In the genomic region with DNA sequence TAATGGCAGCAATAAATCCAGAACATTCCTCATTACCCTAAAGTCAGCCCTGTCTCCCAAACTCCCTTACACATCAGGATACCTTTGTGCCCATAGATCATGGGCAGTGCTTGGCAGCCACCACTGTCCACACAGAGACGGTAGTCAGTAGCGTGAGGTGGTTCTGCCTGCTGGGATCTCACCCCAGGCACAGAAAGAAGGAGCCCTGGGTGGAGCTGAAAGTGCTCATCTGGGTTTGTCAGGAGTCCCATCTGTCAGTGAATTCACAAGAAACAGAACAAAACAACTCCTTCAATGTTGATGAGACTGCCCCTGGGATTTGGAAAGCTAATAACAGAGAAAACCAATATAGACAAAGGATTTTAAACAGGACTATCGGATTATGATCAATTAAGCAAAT, we compare ENCODE assay signal across 26 cellular contexts.
DNase-seq lines count a peak whose midpoint lies in the region; ATAC-seq and TF ChIP-seq lines count a peak whose summit lies in the region.
"Had no signal": no experiment of that assay in that cellular context is flagged by ENCODE, and none has a peak within 500 bp of the region (broad histone marks: within the 10 kb centered on the region; RNA-seq: fewer than 3 reads in every experiment).

No MANE protein-coding gene starts in this region.

- H3K27ac ChIP-seq in thymus (ENCODE audit: low read depth) (peak overlapping the region; percentile 46), tibial nerve (no peak overlapping the region)
- H3K27ac ChIP-seq: BLaER1 treated with 17β-estradiol and CSF1 and Interleukin-3, amounts not matched to agents 10 nM and 100 nM; RWPE1 had no signal

- peaks cover 31% of the 10 kb centered on the region for H3K4me1 ChIP-seq in thymus (ENCODE audit: control insufficient read depth, insufficient read depth, low read length)
- no peaks in the 10 kb centered on the region for H3K4me1 ChIP-seq in tibial nerve
- H3K4me1 ChIP-seq: HAP-1 had no signal

- peaks cover 4% of the 10 kb centered on the region for H3K27me3 Mint-ChIP-seq in activated T-cell treated with anti-CD3 and anti-CD28 coated beads, Interleukin-2, amount 50 U/mL, for 4 hours (ENCODE audit: low read depth)
- peaks cover 12% of the 10 kb centered on the region for H3K27me3 Mint-ChIP-seq in activated T-cell treated with anti-CD3 and anti-CD28 coated beads, Interleukin-2, amount 50 U/mL, for 72 hours (ENCODE audit: low read depth)

- H3K9me3 Mint-ChIP-seq in activated T-cell treated with anti-CD3 and anti-CD28 coated beads, Interleukin-2, amount 50 U/mL, for 4 hours: no peaks in the 10 kb centered on the region
- H3K9me3 Mint-ChIP-seq in activated T-cell treated with anti-CD3 and anti-CD28 coated beads, Interleukin-2, amount 50 U/mL, for 72 hours: no peaks in the 10 kb centered on the region
- H3K9me3 Mint-ChIP-seq: CD4-positive, alpha-beta T cell; HFFc6 had no signal

- 63% methylated on average over 3 of the region's 3 CpGs for WGBS in thymus
- 66 to 92% methylated on average over 3 of the region's 3 CpGs for WGBS in tibial nerve, 2 donors

- TF ChIP-seq CTCF in tibial nerve (IDR thresholded peaks at IDR 0.05): no peak

- no peaks in the 10 kb centered on the region for H3K9me3 ChIP-seq in thymus (ENCODE audit: control insufficient read depth)
- H3K9me3 ChIP-seq in tibial nerve: no peaks in the 10 kb centered on the region
- H3K9me3 ChIP-seq: HAP-1, MG63 had no signal

- peaks cover 14% of the 10 kb centered on the region for H3K4me1 Mint-ChIP-seq in activated T-cell treated with anti-CD3 and anti-CD28 coated beads, Interleukin-2, amount 50 U/mL, for 4 hours (ENCODE audit: low read depth)
- H3K4me1 Mint-ChIP-seq in activated T-cell treated with anti-CD3 and anti-CD28 coated beads, Interleukin-2, amount 50 U/mL, for 72 hours (ENCODE audit: low read depth): peaks cover 16% of the 10 kb centered on the region

- no peak for DNase-seq in activated T-cell treated with anti-CD3 and anti-CD28 coated beads, Interleukin-2, amount 50 U/mL, for 4 hours
- DNase-seq in activated T-cell treated with anti-CD3 and anti-CD28 coated beads, Interleukin-2, amount 50 U/mL, for 72 hours: no peak
- DNase-seq in NCI-H2171 (lab: John Stamatoyannopoulos, UW): peak; percentile 75
- peak; percentile 88 for DNase-seq in NCI-H82 treated with DMSO at 0.1 percent for 48 hours (lab: John Stamatoyannopoulos, UW; ENCODE audit: unreplicated experiment)
- no peak for DNase-seq in tibial nerve (ENCODE audit: low spot score in 2 of 2)
- DNase-seq: AML-193; CD4-positive, alpha-beta T cell; EL; GDM1; GOT3; HFFc6; IMR-90; KG1; MG63; NCI-H1105 treated with DMSO at 0.1 percent for 48 hours; NCI-H2029; NCI-H345; NCI-H510A treated with DMSO at 0.1 percent for 48 hours; SHP77 had no signal

- no peak for TF ChIP-seq EP300 in tibial nerve (IDR thresholded peaks at IDR 0.05)

- H3K36me3 ChIP-seq in thymus (ENCODE audit: control insufficient read depth, insufficient read depth) (no peaks in the 10 kb centered on the region), tibial nerve (no peaks in the 10 kb centered on the region)
- H3K36me3 ChIP-seq: BLaER1 treated with 17β-estradiol and CSF1 and Interleukin-3, amounts not matched to agents 10 nM and 100 nM; HAP-1; MG63 had no signal

- no peak overlapping the region for H3K27ac Mint-ChIP-seq in activated T-cell treated with anti-CD3 and anti-CD28 coated beads, Interleukin-2, amount 50 U/mL, for 72 hours
- H3K27ac Mint-ChIP-seq: CD4-positive, alpha-beta T cell; HFFc6 had no signal

- TF ChIP-seq POLR2A in tibial nerve (IDR thresholded peaks at IDR 0.05): no peak

- no peaks in the 10 kb centered on the region for H3K36me3 Mint-ChIP-seq in activated T-cell treated with anti-CD3 and anti-CD28 coated beads, Interleukin-2, amount 50 U/mL, for 4 hours (ENCODE audit: insufficient read depth)
- peaks cover 0 to 2% of the 10 kb centered on the region in 2 donors for H3K36me3 Mint-ChIP-seq in activated T-cell treated with anti-CD3 and anti-CD28 coated beads, Interleukin-2, amount 50 U/mL, for 72 hours (ENCODE audit: insufficient read depth in 2 of 2)

- H3K4me3 ChIP-seq in thymus (ENCODE audit: low read length) (no peak overlapping the region), tibial nerve (no peak overlapping the region)
- H3K4me3 ChIP-seq: BLaER1 treated with 17β-estradiol and CSF1 and Interleukin-3, amounts not matched to agents 10 nM and 100 nM; GM12878; HAP-1; MG63 had no signal

- no peak for ATAC-seq in activated T-cell treated with anti-CD3 and anti-CD28 coated beads, Interleukin-2, amount 50 U/mL, for 4 hours
- ATAC-seq in activated T-cell treated with anti-CD3 and anti-CD28 coated beads, Interleukin-2, amount 50 U/mL, for 72 hours (replicated peaks in 1 of 2): no peak
- ATAC-seq in GM21528 (IDR thresholded peaks at IDR 0.05; ENCODE audit: low FRiP score, unreplicated experiment): no peak
- ATAC-seq: GM12878, Panc1 had no signal

- peak overlapping the region; percentile 9 for H3K4me3 Mint-ChIP-seq in activated T-cell treated with anti-CD3 and anti-CD28 coated beads, Interleukin-2, amount 50 U/mL, for 4 hours
- peak overlapping the region in 1 of 2 donors; percentile 31 for H3K4me3 Mint-ChIP-seq in activated T-cell treated with anti-CD3 and anti-CD28 coated beads, Interleukin-2, amount 50 U/mL, for 72 hours
- H3K4me3 Mint-ChIP-seq: CD4-positive, alpha-beta T cell; HFFc6 had no signal

- H3K27me3 ChIP-seq in thymus (ENCODE audit: control insufficient read depth, insufficient read depth): no peaks in the 10 kb centered on the region
- peaks cover 0 to 3% of the 10 kb centered on the region in 2 donors for H3K27me3 ChIP-seq in tibial nerve
- H3K27me3 ChIP-seq: BLaER1 treated with 17β-estradiol and CSF1 and Interleukin-3, amounts not matched to agents 10 nM and 100 nM had no signal

Comparison
In these comparisons a context has a peak if more than half of its experiments do, and no peak if none do; other contexts are left out.
1. DNase-seq: peak in NCI-H2171 (single experiment) and NCI-H82 treated with DMSO at 0.1 percent for 48 hours (single experiment); none in activated T-cell treated with anti-CD3 and anti-CD28 coated beads, Interleukin-2, amount 50 U/mL, for 4 hours (single experiment), activated T-cell treated with anti-CD3 and anti-CD28 coated beads, Interleukin-2, amount 50 U/mL, for 72 hours (0 of 2) and tibial nerve (0 of 2).